In genomic region chr7:7911339-7911738, GRCh38 we compare ENCODE assay signal across 11 cellular contexts. TPM values are rescaled to one million over a fixed set of nuclear protein-coding genes. Genes with fewer than 3 reads are reported as not detected.
DNase-seq lines count a peak whose midpoint lies in the region; ATAC-seq and TF ChIP-seq lines count a peak whose summit lies in the region.
"Had no signal": no experiment of that assay in that cellular context is flagged by ENCODE, and none has a peak within 500 bp of the region (broad histone marks: within the 10 kb centered on the region; RNA-seq: fewer than 3 reads in every experiment).

No MANE protein-coding gene starts in this region.

- no peaks in the 10 kb centered on the region for H3K4me1 ChIP-seq in naive thymus-derived CD4-positive, alpha-beta T cell (ENCODE audit: control insufficient read depth in 2 of 2, insufficient read depth in 2 of 2, low read length in 2 of 2)

- peaks cover 0 to 3% (median 0%) of the 10 kb centered on the region in 11 donors for H3K9me3 Mint-ChIP-seq in naive thymus-derived CD4-positive, alpha-beta T cell

- peak; percentile 67 for ATAC-seq in naive thymus-derived CD4-positive, alpha-beta T cell
- no peak for ATAC-seq in omental fat pad (ENCODE audit: low FRiP score)

- no peaks in the 10 kb centered on the region for H3K4me1 Mint-ChIP-seq in naive thymus-derived CD4-positive, alpha-beta T cell

- peak; percentile 27 for DNase-seq in GM04503 (ENCODE audit: low read depth)
- peak; percentile 54 for DNase-seq in MV-4-11 (lab: John Stamatoyannopoulos, UW)
- DNase-seq in dedifferentiated amniotic fluid mesenchymal stem cell (ENCODE audit: extremely low spot score) = peak; percentile 78
- DNase-seq in naive thymus-derived CD4-positive, alpha-beta T cell = no peak
- DNase-seq in COLO668 (lab: John Stamatoyannopoulos, UW; ENCODE audit: unreplicated experiment) = no peak
- DNase-seq in omental fat pad (ENCODE audit: low spot score) = no peak
- DNase-seq in NCI-H524 treated with DMSO at 0.1 percent for 48 hours (lab: John Stamatoyannopoulos, UW) = no peak
- DNase-seq in H7 = no peak
- DNase-seq: MG63; NK-92 treated with Interleukin-12 subunit alpha and Interleukin-12 subunit beta, amount 100 ng/mL, for 24 hours had no signal

- no peak overlapping the region for H3K4me3 ChIP-seq in naive thymus-derived CD4-positive, alpha-beta T cell (ENCODE audit: low read length)
- no peak overlapping the region for H3K4me3 ChIP-seq in H7 (ENCODE audit: insufficient read depth, low read depth, low read length)
- H3K4me3 ChIP-seq: MG63 had no signal

- intact Hi-C loops in naive thymus-derived CD4-positive, alpha-beta T cell (cut with micrococcal nuclease) = no loop called here

- no peak overlapping the region for H3K27ac Mint-ChIP-seq in naive thymus-derived CD4-positive, alpha-beta T cell
- H3K27ac Mint-ChIP-seq: activated naive CD8-positive, alpha-beta T cell had no signal

- TF ChIP-seq CTCF in omental fat pad (IDR thresholded peaks at IDR 0.05) = no peak

- peaks cover 5 to 12% (median 9%) of the 10 kb centered on the region in 5 donors for H3K36me3 Mint-ChIP-seq in naive thymus-derived CD4-positive, alpha-beta T cell

- POLR2A ChIA-PET in naive thymus-derived CD4-positive, alpha-beta T cell (lab: Charles Lee) = no interaction called here

- H3K4me3 Mint-ChIP-seq in naive thymus-derived CD4-positive, alpha-beta T cell = no peak overlapping the region
- H3K4me3 Mint-ChIP-seq: activated naive CD8-positive, alpha-beta T cell had no signal

- CTCF ChIA-PET in naive thymus-derived CD4-positive, alpha-beta T cell (lab: Charles Lee) = no interaction called here

- no peaks in the 10 kb centered on the region for H3K36me3 ChIP-seq in naive thymus-derived CD4-positive, alpha-beta T cell (ENCODE audit: control insufficient read depth in 2 of 3, insufficient read depth in 3 of 3, low read length in 3 of 3)
- H3K36me3 ChIP-seq in H7 (replicated peaks; ENCODE audit: control insufficient read depth, insufficient read depth, low read length) = no peaks in the 10 kb centered on the region
- H3K36me3 ChIP-seq: MG63 had no signal

- no peaks in the 10 kb centered on the region for H3K27me3 ChIP-seq in naive thymus-derived CD4-positive, alpha-beta T cell (ENCODE audit: control insufficient read depth in 2 of 2, insufficient read depth in 2 of 2, low read length in 2 of 2)
- H3K27me3 ChIP-seq in H7 (ENCODE audit: control insufficient read depth, insufficient read depth, low read length) = no peaks in the 10 kb centered on the region
- H3K27me3 ChIP-seq: MG63 had no signal

- H3K27ac ChIP-seq in naive thymus-derived CD4-positive, alpha-beta T cell (ENCODE audit: low read depth, low read length) = no peak overlapping the region

- H3K9me3 ChIP-seq in naive thymus-derived CD4-positive, alpha-beta T cell (ENCODE audit: control insufficient read depth in 2 of 3, low read length in 3 of 3) = no peaks in the 10 kb centered on the region
- H3K9me3 ChIP-seq: MG63 had no signal

- no peaks in the 10 kb centered on the region for H3K27me3 Mint-ChIP-seq in naive thymus-derived CD4-positive, alpha-beta T cell
- H3K27me3 Mint-ChIP-seq: activated naive CD8-positive, alpha-beta T cell had no signal

RNA-seq across cellular contexts. Expression of gene GLCCI1, which starts 57.3 kb away (rescaled TPM):
- 10 to 100 TPM; 24.9 to 43.1 (median 35.4) TPM for total RNA-seq in naive thymus-derived CD4-positive, alpha-beta T cell
- 10 to 100 TPM in 1 of 2 donors, 1 to 10 TPM in 1; 6.9 to 12.7 TPM for polyA plus RNA-seq in naive thymus-derived CD4-positive, alpha-beta T cell
- 10 to 100 TPM in 1 of 4 donors, 1 to 10 TPM in 3; 6.0 to 22.6 (median 8.5) TPM for total RNA-seq in omental fat pad
- 8.9 and 12.5 TPM in 2 replicates for total RNA-seq in H7 (2014; rRNA removed; shearing (Covaris generic))

Comparison
In these comparisons a context has a peak if more than half of its experiments do, and no peak if none do; other contexts are left out.
1. DNase-seq: peak in GM04503 (single experiment), MV-4-11 (single experiment) and dedifferentiated amniotic fluid mesenchymal stem cell (single experiment); none in naive thymus-derived CD4-positive, alpha-beta T cell (0 of 9), COLO668 (single experiment), omental fat pad (single experiment), NCI-H524 treated with DMSO at 0.1 percent for 48 hours (single experiment) and H7 (single experiment).